Comparison of ENCODE assay signal across 8 cellular contexts in the genomic region with DNA sequence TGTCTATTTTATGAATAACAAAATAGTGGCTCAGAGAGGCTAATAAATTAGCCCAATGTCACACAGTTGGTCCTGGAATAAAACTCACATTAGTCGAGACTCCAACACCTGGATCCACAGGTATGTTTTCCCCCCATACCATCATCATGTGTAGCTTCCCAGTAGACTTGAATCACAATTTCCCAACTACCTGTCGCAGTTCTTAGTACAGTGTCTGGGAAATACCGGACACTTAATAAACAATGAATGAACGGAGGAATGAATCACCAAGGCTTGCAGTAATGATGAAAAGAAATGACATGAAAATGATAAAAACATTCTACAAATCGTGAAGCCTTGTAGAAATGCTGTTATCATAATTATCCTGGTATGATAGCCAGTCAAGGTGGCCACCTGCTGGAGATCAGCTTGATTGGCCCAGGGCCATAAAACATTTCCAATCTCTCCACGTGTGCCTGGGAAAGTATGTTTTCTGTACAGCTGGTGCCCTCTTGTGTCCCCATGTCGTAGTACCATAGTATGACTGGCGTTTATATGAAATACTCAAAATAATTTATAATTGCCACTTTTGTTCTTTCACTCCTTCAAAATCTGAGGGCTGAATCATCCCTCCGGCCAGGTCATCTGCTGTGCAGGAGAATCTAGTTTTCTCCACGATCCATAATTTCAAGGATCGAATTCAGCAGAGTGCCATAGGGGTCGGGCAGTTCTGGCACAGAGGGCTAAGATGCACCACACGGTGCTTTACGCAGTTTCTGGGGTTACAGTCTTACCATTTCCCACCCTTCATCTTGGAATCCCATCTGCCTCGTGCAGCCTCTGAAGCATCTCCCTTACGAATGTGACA.
A peak's percentile ranks its signal among the peaks of the same experiment; 100 is the strongest.
DNase-seq lines count a peak whose midpoint lies in the region; ATAC-seq and TF ChIP-seq lines count a peak whose summit lies in the region.

No MANE protein-coding gene starts in this region.

- TF ChIP-seq CTCF in A673 (conservative IDR thresholded peaks at IDR 0.05; ENCODE audit: low read depth, low read length) (peak; percentile 33; the same call in 1 of the 2 replicates), HEK293 (tag by site-specific recombination; IDR thresholded peaks at IDR 0.05) (peak; percentile 82), progenitor cell of endocrine pancreas (IDR thresholded peaks at IDR 0.05; ENCODE audit: unreplicated experiment) (peak; percentile 49)

- H3K27me3 ChIP-seq in A673 (replicated peaks; ENCODE audit: insufficient read depth, low read depth, low read length, poor library complexity), result no peaks in the 10 kb centered on the region

- H3K4me1 Mint-ChIP-seq in progenitor cell of endocrine pancreas (ENCODE audit: low read depth), result no peaks in the 10 kb centered on the region

- peak overlapping the region; percentile 27 for H3K27ac Mint-ChIP-seq in progenitor cell of endocrine pancreas

- BruUV-seq in A673 (replicated peaks; lab: Mats Ljungman, UMichigan), result no TSS peak

- H3K4me3 Mint-ChIP-seq in progenitor cell of endocrine pancreas (ENCODE audit: low read depth), result no peak overlapping the region

- H3K9me3 ChIP-seq in A673 (ENCODE audit: low read depth, low read length, poor library complexity, severe bottlenecking), result peaks cover 2% of the 10 kb centered on the region
- no peaks in the 10 kb centered on the region for H3K9me3 ChIP-seq in HEK293 (ENCODE audit: control insufficient read depth, insufficient read depth, low read depth, low read length)

- POLR2A ChIA-PET in A673 (lab: Charles Lee; ENCODE audit: low non-redundant PET) (no interaction called here), HEK293 (lab: Yijun Ruan, JAX) (no interaction called here)

- no peak overlapping the region for H3K4me3 ChIP-seq in A673 (ENCODE audit: low read depth, low read length, poor library complexity, severe bottlenecking)
- H3K4me3 ChIP-seq in HEK293 (ENCODE audit: low read depth, low read length), result no peak overlapping the region

- H3K36me3 ChIP-seq in A673 (ENCODE audit: insufficient read depth, low read length, poor library complexity, severe bottlenecking) (no peaks in the 10 kb centered on the region), HEK293 (ENCODE audit: control insufficient read depth in 2 of 2, insufficient read depth in 1 of 2, low read length in 2 of 2) (no peaks in the 10 kb centered on the region)

- H3K27me3 Mint-ChIP-seq in progenitor cell of endocrine pancreas, result no peaks in the 10 kb centered on the region

- CTCF ChIA-PET in A673 (lab: Charles Lee) (no interaction called here), HEK293 (lab: Yijun Ruan, JAX) (interaction anchor here (0.5 to 6.3 kb wide), 23 partner anchors 12 to 1949 kb away, joined by 3 to 150 read pairs (median 4); no protein-coding TSS in a partner anchor)

- intact Hi-C loops in A673 (cut with micrococcal nuclease; ENCODE audit: unreplicated experiment), result no loop called here

- ATAC-seq in HG03378 (IDR thresholded peaks at IDR 0.05; ENCODE audit: unreplicated experiment), result no peak
- no peak for ATAC-seq in HG03457 (IDR thresholded peaks at IDR 0.05; ENCODE audit: unreplicated experiment)

- DNase-seq in A673 (ENCODE audit: low spot score), result peak; percentile 15
- DNase-seq in NCI-H526 treated with DMSO at 0.1 percent for 48 hours (lab: John Stamatoyannopoulos, UW), result peak; percentile 39
- DNase-seq in dedifferentiated amniotic fluid mesenchymal stem cell (ENCODE audit: extremely low spot score), result peak; percentile 16
- no peak for DNase-seq in progenitor cell of endocrine pancreas (ENCODE audit: low spot score, unreplicated experiment)
- DNase-seq in stimulated activated CD4-positive, alpha-beta T cell treated with anti-CD3 and anti-CD28 coated beads, Interleukin-4, amount 100 ng/mL, for 1 hour, result no peak

- no peaks in the 10 kb centered on the region for H3K9me3 Mint-ChIP-seq in progenitor cell of endocrine pancreas (ENCODE audit: low read depth)

- peaks cover 52% of the 10 kb centered on the region for H3K36me3 Mint-ChIP-seq in progenitor cell of endocrine pancreas (ENCODE audit: insufficient read depth)

- H3K27ac ChIP-seq in A673 (ENCODE audit: low read depth, low read length, poor library complexity, severe bottlenecking) (no peak overlapping the region), HEK293 (ENCODE audit: extremely low read depth, low read depth, low read length) (no peak overlapping the region)

- H3K4me1 ChIP-seq in A673 (ENCODE audit: insufficient read depth, low read length, poor library complexity, severe bottlenecking), result no peaks in the 10 kb centered on the region
- no peaks in the 10 kb centered on the region for H3K4me1 ChIP-seq in HEK293 (ENCODE audit: control insufficient read depth, insufficient read depth, low read length)

TF ChIP-seq in HEK293, 187 proteins besides CTCF, POLR2A, EP300 and RAD21:
- no peak for TF ChIP-seq ZNF19 (tag by site-specific recombination; IDR thresholded peaks at IDR 0.05; ENCODE audit: low read depth)
- peak; percentile 63 for TF ChIP-seq ZNF654 (tag by site-specific recombination; IDR thresholded peaks at IDR 0.05; ENCODE audit: low read depth)
- TF ChIP-seq ZNF837 (tag by site-specific recombination; IDR thresholded peaks at IDR 0.05), result no peak
- 0 out of 2 replicates have a peak, but pooled peaks have one; percentile 19 for TF ChIP-seq ZNF768 (tag by site-specific recombination; IDR thresholded peaks at IDR 0.05)
- no peak for TF ChIP-seq ZNF184 (tag by site-specific recombination; IDR thresholded peaks at IDR 0.05)
- peak; percentile 83 for TF ChIP-seq SCRT2 (tag by site-specific recombination; IDR thresholded peaks at IDR 0.05)
- TF ChIP-seq ZNF138 (tag by site-specific recombination; IDR thresholded peaks at IDR 0.05; ENCODE audit: borderline replicate concordance), result no peak
- TF ChIP-seq ZNF341 (tag by site-specific recombination; IDR thresholded peaks at IDR 0.05; ENCODE audit: low read depth), result no peak
- no peak for TF ChIP-seq ZEB2 (tag by site-specific recombination; IDR thresholded peaks at IDR 0.05)
- no peak for TF ChIP-seq KLF1 (tag by site-specific recombination; IDR thresholded peaks at IDR 0.05)
- no peak for TF ChIP-seq ZBTB10 (tag by site-specific recombination; IDR thresholded peaks at IDR 0.05)
- TF ChIP-seq ZNF239 (tag by site-specific recombination; IDR thresholded peaks at IDR 0.05), result no peak
- no peak for TF ChIP-seq ZNF580 (tag by site-specific recombination; IDR thresholded peaks at IDR 0.05)
- TF ChIP-seq SCRT1 (tag by site-specific recombination; IDR thresholded peaks at IDR 0.05; ENCODE audit: borderline replicate concordance), result peak; percentile 72; the same call in 1 of the 2 replicates
- no peak for TF ChIP-seq ZNF280D (tag by site-specific recombination; IDR thresholded peaks at IDR 0.05)

Comparison
In these comparisons a context has a peak if more than half of its experiments do, and no peak if none do; other contexts are left out.
1. DNase-seq: peak in A673 (single experiment), NCI-H526 treated with DMSO at 0.1 percent for 48 hours (single experiment) and dedifferentiated amniotic fluid mesenchymal stem cell (single experiment); none in progenitor cell of endocrine pancreas (single experiment) and stimulated activated CD4-positive, alpha-beta T cell treated with anti-CD3 and anti-CD28 coated beads, Interleukin-4, amount 100 ng/mL, for 1 hour (single experiment).
2. Peak in every context shown above with its lines, with median percentiles within 50 percentile points of each other: CTCF ChIP-seq.